In the genomic region with DNA sequence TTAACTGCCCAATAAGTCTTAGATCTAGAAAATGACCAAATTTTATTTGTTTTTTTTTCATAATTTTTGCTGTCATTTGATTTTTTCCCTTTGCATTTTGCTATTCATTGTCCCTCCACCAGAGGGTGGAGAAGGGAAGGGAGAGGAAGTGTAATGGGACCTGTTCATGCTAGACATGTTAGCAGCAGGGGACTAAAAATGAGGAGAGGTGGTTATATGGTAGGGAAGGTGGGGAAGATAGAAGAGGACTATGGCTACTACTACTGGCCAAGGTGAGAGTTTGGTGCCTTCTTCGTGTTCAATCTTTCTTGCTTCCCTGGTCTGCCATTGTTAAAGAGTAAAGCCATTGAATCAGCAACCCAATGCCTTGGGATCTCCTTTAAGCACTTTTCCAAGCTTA, we compare ENCODE assay signal across 9 cellular contexts. TPM values are rescaled to one million over a fixed set of nuclear protein-coding genes. Genes with fewer than 3 reads are reported as not detected.
DNase-seq lines count a peak whose midpoint lies in the region; ATAC-seq and TF ChIP-seq lines count a peak whose summit lies in the region.
"Had no signal": no experiment of that assay in that cellular context is flagged by ENCODE, and none has a peak within 500 bp of the region (broad histone marks: within the 10 kb centered on the region; RNA-seq: fewer than 3 reads in every experiment).

No MANE protein-coding gene starts in this region.

- H3K27ac ChIP-seq in 22Rv1, result no peak overlapping the region

- H3K4me3 Mint-ChIP-seq in activated CD4-positive, alpha-beta T cell treated with anti-CD3 and anti-CD28 coated beads, Interleukin-2, amount 10 ng/mL, durations not matched to agents 24 days and 14 days, result no peak overlapping the region
- H3K4me3 Mint-ChIP-seq: activated naive CD4-positive, alpha-beta T cell treated with anti-CD3 and anti-CD28 coated beads, Interleukin-2, amount 50 U/mL, for 24 hours had no signal

- H3K9me3 Mint-ChIP-seq in activated CD4-positive, alpha-beta T cell treated with anti-CD3 and anti-CD28 coated beads, Interleukin-2, amount 10 ng/mL, durations not matched to agents 24 days and 14 days, result no peaks in the 10 kb centered on the region
- H3K9me3 Mint-ChIP-seq: activated naive CD4-positive, alpha-beta T cell treated with anti-CD3 and anti-CD28 coated beads, Interleukin-2, amount 50 U/mL, for 24 hours had no signal

- peaks cover 5% of the 10 kb centered on the region for H3K27me3 Mint-ChIP-seq in activated CD4-positive, alpha-beta T cell treated with anti-CD3 and anti-CD28 coated beads, Interleukin-2, amount 10 ng/mL, durations not matched to agents 24 days and 14 days

- no peak overlapping the region for H3K27ac Mint-ChIP-seq in activated CD4-positive, alpha-beta T cell treated with anti-CD3 and anti-CD28 coated beads, Interleukin-2, amount 10 ng/mL, durations not matched to agents 24 days and 14 days
- H3K27ac Mint-ChIP-seq: activated naive CD4-positive, alpha-beta T cell treated with anti-CD3 and anti-CD28 coated beads, Interleukin-2, amount 50 U/mL, for 24 hours had no signal

- DNase-seq in NCI-H460 (ENCODE audit: extremely low read depth, low read depth), result peak; percentile 11
- peak; percentile 50 for DNase-seq in epithelial cell of esophagus (ENCODE audit: low read depth)
- DNase-seq in sciatic nerve (ENCODE audit: low spot score), result no peak
- DNase-seq in activated CD4-positive, alpha-beta T cell treated with anti-CD3 and anti-CD28 coated beads, Interleukin-2, amount 10 ng/mL, durations not matched to agents 24 days and 14 days, result no peak
- DNase-seq in NCI-H1105 (lab: John Stamatoyannopoulos, UW), result no peak

- H3K36me3 Mint-ChIP-seq in activated CD4-positive, alpha-beta T cell treated with anti-CD3 and anti-CD28 coated beads, Interleukin-2, amount 10 ng/mL, durations not matched to agents 24 days and 14 days (ENCODE audit: low read depth), result no peaks in the 10 kb centered on the region
- H3K36me3 Mint-ChIP-seq: activated naive CD4-positive, alpha-beta T cell treated with anti-CD3 and anti-CD28 coated beads, Interleukin-2, amount 50 U/mL, for 24 hours had no signal

- no peak overlapping the region for H3K4me3 ChIP-seq in epithelial cell of esophagus (ENCODE audit: low read length)

- intact Hi-C loops in sciatic nerve (cut with DNase I), result no loop called here
- intact Hi-C loops in activated CD4-positive, alpha-beta T cell treated with anti-CD3 and anti-CD28 coated beads, Interleukin-2, amount 10 ng/mL, durations not matched to agents 24 days and 14 days (cut with micrococcal nuclease), result no loop called here

- no peaks in the 10 kb centered on the region for H3K4me1 Mint-ChIP-seq in activated CD4-positive, alpha-beta T cell treated with anti-CD3 and anti-CD28 coated beads, Interleukin-2, amount 10 ng/mL, durations not matched to agents 24 days and 14 days
- H3K4me1 Mint-ChIP-seq: activated naive CD4-positive, alpha-beta T cell treated with anti-CD3 and anti-CD28 coated beads, Interleukin-2, amount 50 U/mL, for 24 hours had no signal

- TF ChIP-seq CTCF in 22Rv1 (IDR thresholded peaks at IDR 0.05) (peak; percentile 57), epithelial cell of esophagus (IDR thresholded peaks at IDR 0.05; ENCODE audit: insufficient read depth, low read depth, low read length, missing control alignments) (peak; percentile 92)

- ATAC-seq in GM18867 (IDR thresholded peaks at IDR 0.05; ENCODE audit: unreplicated experiment) (peak; percentile 48), sciatic nerve (peak; percentile 61), HG02588 (IDR thresholded peaks at IDR 0.05; ENCODE audit: unreplicated experiment) (no peak)

RNA-seq across cellular contexts. Expression of gene GRIA1, which starts 6.4 kb away (rescaled TPM):
- not detected in 2 replicates for total RNA-seq in NCI-H460 (2014; rRNA removed; shearing (Covaris generic))
- polyA plus RNA-seq in NCI-H460 (2014; cell fraction: nucleus; rRNA removed), result not detected in 2 replicates
- total RNA-seq in sciatic nerve, result 1.4 TPM
- total RNA-seq in activated CD4-positive, alpha-beta T cell treated with anti-CD3 and anti-CD28 coated beads, Interleukin-2, amount 10 ng/mL, durations not matched to agents 24 days and 14 days, result not detected in 2 replicates

Comparison
In these comparisons a context has a peak if more than half of its experiments do, and no peak if none do; other contexts are left out.
1. DNase-seq: peak in NCI-H460 (single experiment) and epithelial cell of esophagus (single experiment); none in sciatic nerve (single experiment), activated CD4-positive, alpha-beta T cell treated with anti-CD3 and anti-CD28 coated beads, Interleukin-2, amount 10 ng/mL, durations not matched to agents 24 days and 14 days (single experiment) and NCI-H1105 (single experiment).